In genomic region chr2:104413890-104414289, GRCh38 we compare ENCODE assay signal across 1 cellular context.
TF ChIP-seq lines count a peak whose summit lies in the region.

No MANE protein-coding gene starts in this region.

TF ChIP-seq in GM23338, 12 proteins besides CTCF, POLR2A, EP300 and RAD21 (continued from another document):
- TF ChIP-seq ZNF462 (CRISPR knock-in tag; IDR thresholded peaks at IDR 0.05) (no peak), CREB1 (CRISPR knock-in tag; IDR thresholded peaks at IDR 0.05; ENCODE audit: low read depth) (no peak), POLR2AphosphoS5 (IDR thresholded peaks at IDR 0.05; ENCODE audit: low read depth) (no peak), EZH2 (IDR thresholded peaks at IDR 0.05; ENCODE audit: low read depth, unreplicated experiment) (no peak), REST (IDR thresholded peaks at IDR 0.05; ENCODE audit: unreplicated experiment) (no peak), STAT1 (IDR thresholded peaks at IDR 0.05; ENCODE audit: unreplicated experiment) (no peak), ZNF331 (CRISPR knock-in tag; IDR thresholded peaks at IDR 0.05; ENCODE audit: low read depth) (no peak)
- TF ChIP-seq, protein P1, sequence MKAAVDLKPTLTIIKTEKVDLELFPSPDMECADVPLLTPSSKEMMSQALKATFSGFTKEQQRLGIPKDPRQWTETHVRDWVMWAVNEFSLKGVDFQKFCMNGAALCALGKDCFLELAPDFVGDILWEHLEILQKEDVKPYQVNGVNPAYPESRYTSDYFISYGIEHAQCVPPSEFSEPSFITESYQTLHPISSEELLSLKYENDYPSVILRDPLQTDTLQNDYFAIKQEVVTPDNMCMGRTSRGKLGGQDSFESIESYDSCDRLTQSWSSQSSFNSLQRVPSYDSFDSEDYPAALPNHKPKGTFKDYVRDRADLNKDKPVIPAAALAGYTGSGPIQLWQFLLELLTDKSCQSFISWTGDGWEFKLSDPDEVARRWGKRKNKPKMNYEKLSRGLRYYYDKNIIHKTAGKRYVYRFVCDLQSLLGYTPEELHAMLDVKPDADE (IDR thresholded peaks at IDR 0.05), result no peak
